8 cellular contexts compared by ENCODE assay signal in genomic region chr19:53553865-53554791, GRCh38.
DNase-seq lines count a peak whose midpoint lies in the region; ATAC-seq lines count a peak whose summit lies in the region.

No MANE protein-coding gene starts in this region.

- peaks cover 5% of the 10 kb centered on the region for H3K4me1 ChIP-seq in muscle layer of colon (ENCODE audit: insufficient read depth, low read length)

- H3K4me3 Mint-ChIP-seq in stimulated activated memory B cell treated with anti-CD40 and anti-IgM and Interleukin-4, amounts not matched to agents 10 μg/mL and 1 μg/mL and 100 μg/mL, for 72 hours, result peak overlapping the region; percentile 92

- H3K27ac ChIP-seq in epithelial cell of prostate (peak overlapping the region; percentile 31), muscle layer of colon (ENCODE audit: low read depth, low read length) (peak overlapping the region; percentile 80)

- H3K9me3 ChIP-seq in muscle layer of colon (ENCODE audit: low read length), result no peaks in the 10 kb centered on the region

- peaks cover 8% of the 10 kb centered on the region for H3K4me1 Mint-ChIP-seq in stimulated activated memory B cell treated with anti-CD40 and anti-IgM and Interleukin-4, amounts not matched to agents 10 μg/mL and 1 μg/mL and 100 μg/mL, for 72 hours

- DNase-seq in ELR (ENCODE audit: low read depth) (peak; percentile 76), HCEC 1CT (peak; percentile 59), NCI-H2196 (lab: John Stamatoyannopoulos, UW; ENCODE audit: unreplicated experiment) (peak; percentile 79), activated T-cell treated with anti-CD3 and anti-CD28 coated beads for 1 hour (ENCODE audit: low read depth) (peak; percentile 80), epithelial cell of prostate (ENCODE audit: low read depth, low spot score) (peak; percentile 24), NCI-H524 (lab: John Stamatoyannopoulos, UW) (no peak)

- peaks cover 41% of the 10 kb centered on the region for H3K36me3 Mint-ChIP-seq in stimulated activated memory B cell treated with anti-CD40 and anti-IgM and Interleukin-4, amounts not matched to agents 10 μg/mL and 1 μg/mL and 100 μg/mL, for 72 hours

- no peaks in the 10 kb centered on the region for H3K27me3 Mint-ChIP-seq in stimulated activated memory B cell treated with anti-CD40 and anti-IgM and Interleukin-4, amounts not matched to agents 10 μg/mL and 1 μg/mL and 100 μg/mL, for 72 hours

- H3K27ac Mint-ChIP-seq in stimulated activated memory B cell treated with anti-CD40 and anti-IgM and Interleukin-4, amounts not matched to agents 10 μg/mL and 1 μg/mL and 100 μg/mL, for 72 hours, result peak overlapping the region; percentile 96

- peak; percentile 90 for ATAC-seq in stimulated activated memory B cell treated with anti-CD40 and anti-IgM and Interleukin-4, amounts not matched to agents 10 μg/mL and 1 μg/mL and 100 μg/mL, for 72 hours

- no peaks in the 10 kb centered on the region for H3K27me3 ChIP-seq in muscle layer of colon (ENCODE audit: control insufficient read depth in 1 of 2, insufficient read depth in 2 of 2, low read length in 2 of 2)

- H3K36me3 ChIP-seq in muscle layer of colon (ENCODE audit: insufficient read depth, low read length), result peaks cover 1% of the 10 kb centered on the region

- peak overlapping the region; percentile 65 for H3K9ac ChIP-seq in muscle layer of colon (ENCODE audit: low read length)

- peaks cover 6% of the 10 kb centered on the region for H3K9me3 Mint-ChIP-seq in stimulated activated memory B cell treated with anti-CD40 and anti-IgM and Interleukin-4, amounts not matched to agents 10 μg/mL and 1 μg/mL and 100 μg/mL, for 72 hours

- peak overlapping the region; percentile 33 to 67 for H3K4me3 ChIP-seq in muscle layer of colon (ENCODE audit: low read depth in 1 of 2, low read length in 2 of 2)

Comparison
In these comparisons a context has a peak if more than half of its experiments do, and no peak if none do; other contexts are left out.
1. DNase-seq: peak in ELR (single experiment), HCEC 1CT (single experiment), NCI-H2196 (single experiment), activated T-cell treated with anti-CD3 and anti-CD28 coated beads for 1 hour (single experiment) and epithelial cell of prostate (single experiment); none in NCI-H524 (0 of 2).